1 cellular context compared by ENCODE assay signal in the genomic region with DNA sequence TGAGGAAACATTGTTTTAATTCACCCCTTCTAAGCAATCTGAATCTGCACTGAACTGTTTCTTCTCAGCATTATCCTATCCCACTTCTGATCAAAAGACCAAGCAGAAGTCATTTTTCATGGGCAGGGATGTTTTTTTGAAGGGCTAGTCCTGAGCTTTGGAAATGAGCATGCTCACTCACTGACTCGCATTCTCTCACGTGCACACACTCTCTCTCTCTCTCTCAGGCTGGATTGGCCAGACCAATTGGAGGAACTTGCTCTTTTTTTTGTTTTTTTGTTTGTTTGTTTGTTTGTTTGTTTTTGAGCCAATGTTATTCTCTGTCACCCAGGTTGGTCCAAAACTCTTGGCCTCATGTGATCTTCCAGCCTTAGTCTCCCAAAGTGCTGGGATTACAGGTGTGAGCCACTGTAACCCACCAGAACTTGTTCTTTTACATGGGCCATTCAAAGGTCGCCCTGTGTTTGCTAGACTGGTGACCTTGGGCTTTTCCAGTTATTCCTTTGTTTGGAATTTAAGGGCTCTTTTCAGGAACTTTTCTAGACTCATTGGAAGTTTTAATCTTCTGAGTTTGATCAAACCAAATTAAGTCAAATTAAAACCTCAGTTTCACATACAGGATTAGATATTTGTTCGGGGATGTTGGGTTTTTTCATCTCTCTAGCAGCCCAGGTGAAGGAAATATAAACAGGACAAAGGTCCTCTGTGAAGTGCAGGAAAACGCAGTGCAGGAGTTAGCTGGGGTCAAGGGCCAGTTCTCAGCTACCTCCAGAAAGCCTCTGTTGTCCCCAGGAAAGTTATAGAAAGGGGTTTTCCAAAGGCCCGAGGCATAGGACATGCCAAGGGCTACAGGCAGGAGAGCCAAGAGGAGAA.
A peak's percentile ranks its signal among the peaks of the same experiment; 100 is the strongest.
TF ChIP-seq lines count a peak whose summit lies in the region.

No MANE protein-coding gene starts in this region.

TF ChIP-seq in HepG2, 621 proteins besides CTCF, POLR2A, EP300 and RAD21 (continued from another document and continues in another):
- TF ChIP-seq ZNF232 (CRISPR knock-in tag; IDR thresholded peaks at IDR 0.05; ENCODE audit: borderline replicate concordance) (0 out of 2 replicates have a peak, but pooled peaks have one; percentile 42), SOX6 (IDR thresholded peaks at IDR 0.05) (no peak), SOX6 (CRISPR knock-in tag; IDR thresholded peaks at IDR 0.05) (peak; percentile 82), DR1 (CRISPR knock-in tag; IDR thresholded peaks at IDR 0.05) (no peak), ZNF629 (CRISPR knock-in tag; conservative IDR thresholded peaks at IDR 0.05) (0 out of 2 replicates have a peak, but pooled peaks have one; percentile 28), MIER3 (CRISPR knock-in tag; IDR thresholded peaks at IDR 0.05; ENCODE audit: borderline replicate concordance) (0 out of 2 replicates have a peak, but pooled peaks have one; percentile 34), CREM (IDR thresholded peaks at IDR 0.05) (peak; percentile 54; the same call in 1 of the 2 replicates), CREM (CRISPR knock-in tag; IDR thresholded peaks at IDR 0.05) (no peak), LCORL (IDR thresholded peaks at IDR 0.05) (peak; percentile 37; the same call in 1 of the 2 replicates), LCORL (CRISPR knock-in tag; IDR thresholded peaks at IDR 0.05) (0 out of 2 replicates have a peak, but pooled peaks have one; percentile 23), RARA (CRISPR knock-in tag; IDR thresholded peaks at IDR 0.05) (peak; percentile 91), BORCS8-MEF2B (CRISPR knock-in tag; IDR thresholded peaks at IDR 0.05) (0 out of 2 replicates have a peak, but pooled peaks have one; percentile 64), ZNF44 (CRISPR knock-in tag; IDR thresholded peaks at IDR 0.05) (no peak), CHD4 (IDR thresholded peaks at IDR 0.05; ENCODE audit: borderline replicate concordance, low read length) (peak; percentile 79), TRIM24 (CRISPR knock-in tag; IDR thresholded peaks at IDR 0.05) (no peak), NFKB2 (CRISPR knock-in tag; IDR thresholded peaks at IDR 0.05; ENCODE audit: borderline replicate concordance) (no peak), TEAD3 (CRISPR knock-in tag; optimal IDR thresholded peaks at IDR 0.05; ENCODE audit: borderline replicate concordance) (peak; percentile 29), ZEB1 (IDR thresholded peaks at IDR 0.05; ENCODE audit: insufficient replicate concordance, low read depth) (peak; percentile 74), SOX13 (IDR thresholded peaks at IDR 0.05) (peak; percentile 49; the same call in 1 of the 2 replicates), SOX13 (CRISPR knock-in tag; conservative IDR thresholded peaks at IDR 0.05 in 1 of 2, IDR thresholded peaks at IDR 0.05 in 1 of 2) (peak in 1 of 2 experiments; percentile 75; a peak in 2 of 4 replicates), KDM6A (CRISPR knock-in tag; IDR thresholded peaks at IDR 0.05; ENCODE audit: low read depth) (peak; percentile 32; the same call in 1 of the 2 replicates), TBL1XR1 (IDR thresholded peaks at IDR 0.05; ENCODE audit: borderline replicate concordance, low read length, partially characterized antibody) (peak; percentile 70), NR2F1 (CRISPR knock-in tag; IDR thresholded peaks at IDR 0.05) (peak; percentile 52 to 78; a peak in 3 of 4 replicates), RCOR2 (CRISPR knock-in tag; IDR thresholded peaks at IDR 0.05) (peak; percentile 48; the same call in 1 of the 2 replicates), DPF2 (CRISPR knock-in tag; IDR thresholded peaks at IDR 0.05; ENCODE audit: borderline replicate concordance, low read depth) (peak; percentile 61; the same call in 1 of the 2 replicates), ZSCAN31 (CRISPR knock-in tag; IDR thresholded peaks at IDR 0.05; ENCODE audit: low read depth) (0 out of 2 replicates have a peak, but pooled peaks have one; percentile 52), TARDBP (CRISPR knock-in tag; IDR thresholded peaks at IDR 0.05) (peak; percentile 67; the same call in 1 of the 2 replicates), PITX1 (CRISPR knock-in tag; IDR thresholded peaks at IDR 0.05) (peak; percentile 62; the same call in 1 of the 2 replicates), MXI1 (IDR thresholded peaks at IDR 0.05; ENCODE audit: borderline replicate concordance, low read depth, low read length) (0 out of 3 replicates have a peak, but pooled peaks have one; percentile 18), BHLHE40 (IDR thresholded peaks at IDR 0.05; ENCODE audit: low read length) (peak; percentile 90), ZBTB7B (CRISPR knock-in tag; IDR thresholded peaks at IDR 0.05) (peak; percentile 67; the same call in 1 of the 2 replicates), SMAD1 (CRISPR knock-in tag; IDR thresholded peaks at IDR 0.05; ENCODE audit: borderline replicate concordance, low read depth) (no peak), XRCC5 (optimal IDR thresholded peaks at IDR 0.05; ENCODE audit: low read length) (peak; percentile 32)
- TF ChIP-seq, protein P1, sequence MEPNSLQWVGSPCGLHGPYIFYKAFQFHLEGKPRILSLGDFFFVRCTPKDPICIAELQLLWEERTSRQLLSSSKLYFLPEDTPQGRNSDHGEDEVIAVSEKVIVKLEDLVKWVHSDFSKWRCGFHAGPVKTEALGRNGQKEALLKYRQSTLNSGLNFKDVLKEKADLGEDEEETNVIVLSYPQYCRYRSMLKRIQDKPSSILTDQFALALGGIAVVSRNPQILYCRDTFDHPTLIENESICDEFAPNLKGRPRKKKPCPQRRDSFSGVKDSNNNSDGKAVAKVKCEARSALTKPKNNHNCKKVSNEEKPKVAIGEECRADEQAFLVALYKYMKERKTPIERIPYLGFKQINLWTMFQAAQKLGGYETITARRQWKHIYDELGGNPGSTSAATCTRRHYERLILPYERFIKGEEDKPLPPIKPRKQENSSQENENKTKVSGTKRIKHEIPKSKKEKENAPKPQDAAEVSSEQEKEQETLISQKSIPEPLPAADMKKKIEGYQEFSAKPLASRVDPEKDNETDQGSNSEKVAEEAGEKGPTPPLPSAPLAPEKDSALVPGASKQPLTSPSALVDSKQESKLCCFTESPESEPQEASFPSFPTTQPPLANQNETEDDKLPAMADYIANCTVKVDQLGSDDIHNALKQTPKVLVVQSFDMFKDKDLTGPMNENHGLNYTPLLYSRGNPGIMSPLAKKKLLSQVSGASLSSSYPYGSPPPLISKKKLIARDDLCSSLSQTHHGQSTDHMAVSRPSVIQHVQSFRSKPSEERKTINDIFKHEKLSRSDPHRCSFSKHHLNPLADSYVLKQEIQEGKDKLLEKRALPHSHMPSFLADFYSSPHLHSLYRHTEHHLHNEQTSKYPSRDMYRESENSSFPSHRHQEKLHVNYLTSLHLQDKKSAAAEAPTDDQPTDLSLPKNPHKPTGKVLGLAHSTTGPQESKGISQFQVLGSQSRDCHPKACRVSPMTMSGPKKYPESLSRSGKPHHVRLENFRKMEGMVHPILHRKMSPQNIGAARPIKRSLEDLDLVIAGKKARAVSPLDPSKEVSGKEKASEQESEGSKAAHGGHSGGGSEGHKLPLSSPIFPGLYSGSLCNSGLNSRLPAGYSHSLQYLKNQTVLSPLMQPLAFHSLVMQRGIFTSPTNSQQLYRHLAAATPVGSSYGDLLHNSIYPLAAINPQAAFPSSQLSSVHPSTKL (CRISPR knock-in tag; IDR thresholded peaks at IDR 0.05): peak; percentile 68
- TF ChIP-seq, protein P2, sequence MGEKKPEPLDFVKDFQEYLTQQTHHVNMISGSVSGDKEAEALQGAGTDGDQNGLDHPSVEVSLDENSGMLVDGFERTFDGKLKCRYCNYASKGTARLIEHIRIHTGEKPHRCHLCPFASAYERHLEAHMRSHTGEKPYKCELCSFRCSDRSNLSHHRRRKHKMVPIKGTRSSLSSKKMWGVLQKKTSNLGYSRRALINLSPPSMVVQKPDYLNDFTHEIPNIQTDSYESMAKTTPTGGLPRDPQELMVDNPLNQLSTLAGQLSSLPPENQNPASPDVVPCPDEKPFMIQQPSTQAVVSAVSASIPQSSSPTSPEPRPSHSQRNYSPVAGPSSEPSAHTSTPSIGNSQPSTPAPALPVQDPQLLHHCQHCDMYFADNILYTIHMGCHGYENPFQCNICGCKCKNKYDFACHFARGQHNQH (CRISPR knock-in tag; IDR thresholded peaks at IDR 0.05): peak; percentile 25
- TF ChIP-seq, protein P3, sequence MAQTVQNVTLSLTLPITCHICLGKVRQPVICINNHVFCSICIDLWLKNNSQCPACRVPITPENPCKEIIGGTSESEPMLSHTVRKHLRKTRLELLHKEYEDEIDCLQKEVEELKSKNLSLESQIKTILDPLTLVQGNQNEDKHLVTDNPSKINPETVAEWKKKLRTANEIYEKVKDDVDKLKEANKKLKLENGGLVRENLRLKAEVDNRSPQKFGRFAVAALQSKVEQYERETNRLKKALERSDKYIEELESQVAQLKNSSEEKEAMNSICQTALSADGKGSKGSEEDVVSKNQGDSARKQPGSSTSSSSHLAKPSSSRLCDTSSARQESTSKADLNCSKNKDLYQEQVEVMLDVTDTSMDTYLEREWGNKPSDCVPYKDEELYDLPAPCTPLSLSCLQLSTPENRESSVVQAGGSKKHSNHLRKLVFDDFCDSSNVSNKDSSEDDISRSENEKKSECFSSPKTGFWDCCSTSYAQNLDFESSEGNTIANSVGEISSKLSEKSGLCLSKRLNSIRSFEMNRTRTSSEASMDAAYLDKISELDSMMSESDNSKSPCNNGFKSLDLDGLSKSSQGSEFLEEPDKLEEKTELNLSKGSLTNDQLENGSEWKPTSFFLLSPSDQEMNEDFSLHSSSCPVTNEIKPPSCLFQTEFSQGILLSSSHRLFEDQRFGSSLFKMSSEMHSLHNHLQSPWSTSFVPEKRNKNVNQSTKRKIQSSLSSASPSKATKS (CRISPR knock-in tag; IDR thresholded peaks at IDR 0.05): 0 out of 2 replicates have a peak, but pooled peaks have one; percentile 39
- TF ChIP-seq, protein P4, sequence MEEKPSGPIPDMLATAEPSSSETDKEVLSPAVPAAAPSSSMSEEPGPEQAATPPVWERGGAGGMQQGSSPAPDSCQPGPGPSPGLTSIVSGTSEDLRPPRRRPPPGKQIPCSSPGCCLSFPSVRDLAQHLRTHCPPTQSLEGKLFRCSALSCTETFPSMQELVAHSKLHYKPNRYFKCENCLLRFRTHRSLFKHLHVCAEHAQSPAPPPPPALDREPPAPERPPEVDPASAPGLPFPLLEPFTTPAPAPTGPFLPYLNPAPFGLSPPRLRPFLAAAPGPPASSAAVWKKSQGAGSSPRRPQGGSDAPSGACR (CRISPR knock-in tag; IDR thresholded peaks at IDR 0.05): 0 out of 2 replicates have a peak, but pooled peaks have one; percentile 34
- TF ChIP-seq, protein P5, sequence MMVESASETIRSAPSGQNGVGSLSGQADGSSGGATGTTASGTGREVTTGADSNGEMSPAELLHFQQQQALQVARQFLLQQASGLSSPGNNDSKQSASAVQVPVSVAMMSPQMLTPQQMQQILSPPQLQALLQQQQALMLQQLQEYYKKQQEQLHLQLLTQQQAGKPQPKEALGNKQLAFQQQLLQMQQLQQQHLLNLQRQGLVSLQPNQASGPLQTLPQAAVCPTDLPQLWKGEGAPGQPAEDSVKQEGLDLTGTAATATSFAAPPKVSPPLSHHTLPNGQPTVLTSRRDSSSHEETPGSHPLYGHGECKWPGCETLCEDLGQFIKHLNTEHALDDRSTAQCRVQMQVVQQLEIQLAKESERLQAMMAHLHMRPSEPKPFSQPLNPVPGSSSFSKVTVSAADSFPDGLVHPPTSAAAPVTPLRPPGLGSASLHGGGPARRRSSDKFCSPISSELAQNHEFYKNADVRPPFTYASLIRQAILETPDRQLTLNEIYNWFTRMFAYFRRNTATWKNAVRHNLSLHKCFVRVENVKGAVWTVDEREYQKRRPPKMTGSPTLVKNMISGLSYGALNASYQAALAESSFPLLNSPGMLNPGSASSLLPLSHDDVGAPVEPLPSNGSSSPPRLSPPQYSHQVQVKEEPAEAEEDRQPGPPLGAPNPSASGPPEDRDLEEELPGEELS (CRISPR knock-in tag; IDR thresholded peaks at IDR 0.05): peak; percentile 74
- TF ChIP-seq, protein P6, sequence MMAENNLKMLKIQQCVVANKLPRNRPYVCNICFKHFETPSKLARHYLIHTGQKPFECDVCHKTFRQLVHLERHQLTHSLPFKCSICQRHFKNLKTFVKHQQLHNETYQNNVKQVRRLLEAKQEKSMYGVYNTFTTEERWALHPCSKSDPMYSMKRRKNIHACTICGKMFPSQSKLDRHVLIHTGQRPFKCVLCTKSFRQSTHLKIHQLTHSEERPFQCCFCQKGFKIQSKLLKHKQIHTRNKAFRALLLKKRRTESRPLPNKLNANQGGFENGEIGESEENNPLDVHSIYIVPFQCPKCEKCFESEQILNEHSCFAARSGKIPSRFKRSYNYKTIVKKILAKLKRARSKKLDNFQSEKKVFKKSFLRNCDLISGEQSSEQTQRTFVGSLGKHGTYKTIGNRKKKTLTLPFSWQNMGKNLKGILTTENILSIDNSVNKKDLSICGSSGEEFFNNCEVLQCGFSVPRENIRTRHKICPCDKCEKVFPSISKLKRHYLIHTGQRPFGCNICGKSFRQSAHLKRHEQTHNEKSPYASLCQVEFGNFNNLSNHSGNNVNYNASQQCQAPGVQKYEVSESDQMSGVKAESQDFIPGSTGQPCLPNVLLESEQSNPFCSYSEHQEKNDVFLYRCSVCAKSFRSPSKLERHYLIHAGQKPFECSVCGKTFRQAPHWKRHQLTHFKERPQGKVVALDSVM (CRISPR knock-in tag; IDR thresholded peaks at IDR 0.05): peak; percentile 52; the same call in 1 of the 2 replicates
- TF ChIP-seq, protein P7, sequence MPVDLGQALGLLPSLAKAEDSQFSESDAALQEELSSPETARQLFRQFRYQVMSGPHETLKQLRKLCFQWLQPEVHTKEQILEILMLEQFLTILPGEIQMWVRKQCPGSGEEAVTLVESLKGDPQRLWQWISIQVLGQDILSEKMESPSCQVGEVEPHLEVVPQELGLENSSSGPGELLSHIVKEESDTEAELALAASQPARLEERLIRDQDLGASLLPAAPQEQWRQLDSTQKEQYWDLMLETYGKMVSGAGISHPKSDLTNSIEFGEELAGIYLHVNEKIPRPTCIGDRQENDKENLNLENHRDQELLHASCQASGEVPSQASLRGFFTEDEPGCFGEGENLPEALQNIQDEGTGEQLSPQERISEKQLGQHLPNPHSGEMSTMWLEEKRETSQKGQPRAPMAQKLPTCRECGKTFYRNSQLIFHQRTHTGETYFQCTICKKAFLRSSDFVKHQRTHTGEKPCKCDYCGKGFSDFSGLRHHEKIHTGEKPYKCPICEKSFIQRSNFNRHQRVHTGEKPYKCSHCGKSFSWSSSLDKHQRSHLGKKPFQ (CRISPR knock-in tag; IDR thresholded peaks at IDR 0.05; ENCODE audit: insufficient replicate concordance): peak; percentile 56
- TF ChIP-seq, protein P8, sequence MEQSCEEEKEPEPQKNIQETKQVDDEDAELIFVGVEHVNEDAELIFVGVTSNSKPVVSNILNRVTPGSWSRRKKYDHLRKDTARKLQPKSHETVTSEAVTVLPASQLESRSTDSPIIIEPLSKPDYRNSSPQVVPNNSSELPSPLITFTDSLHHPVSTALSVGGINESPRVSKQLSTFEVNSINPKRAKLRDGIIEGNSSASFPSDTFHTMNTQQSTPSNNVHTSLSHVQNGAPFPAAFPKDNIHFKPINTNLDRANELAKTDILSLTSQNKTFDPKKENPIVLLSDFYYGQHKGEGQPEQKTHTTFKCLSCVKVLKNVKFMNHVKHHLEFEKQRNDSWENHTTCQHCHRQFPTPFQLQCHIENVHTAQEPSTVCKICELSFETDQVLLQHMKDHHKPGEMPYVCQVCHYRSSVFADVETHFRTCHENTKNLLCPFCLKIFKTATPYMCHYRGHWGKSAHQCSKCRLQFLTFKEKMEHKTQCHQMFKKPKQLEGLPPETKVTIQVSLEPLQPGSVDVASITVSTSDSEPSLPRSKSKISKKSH (CRISPR knock-in tag; IDR thresholded peaks at IDR 0.05; ENCODE audit: borderline replicate concordance): no peak
